In the genomic region with DNA sequence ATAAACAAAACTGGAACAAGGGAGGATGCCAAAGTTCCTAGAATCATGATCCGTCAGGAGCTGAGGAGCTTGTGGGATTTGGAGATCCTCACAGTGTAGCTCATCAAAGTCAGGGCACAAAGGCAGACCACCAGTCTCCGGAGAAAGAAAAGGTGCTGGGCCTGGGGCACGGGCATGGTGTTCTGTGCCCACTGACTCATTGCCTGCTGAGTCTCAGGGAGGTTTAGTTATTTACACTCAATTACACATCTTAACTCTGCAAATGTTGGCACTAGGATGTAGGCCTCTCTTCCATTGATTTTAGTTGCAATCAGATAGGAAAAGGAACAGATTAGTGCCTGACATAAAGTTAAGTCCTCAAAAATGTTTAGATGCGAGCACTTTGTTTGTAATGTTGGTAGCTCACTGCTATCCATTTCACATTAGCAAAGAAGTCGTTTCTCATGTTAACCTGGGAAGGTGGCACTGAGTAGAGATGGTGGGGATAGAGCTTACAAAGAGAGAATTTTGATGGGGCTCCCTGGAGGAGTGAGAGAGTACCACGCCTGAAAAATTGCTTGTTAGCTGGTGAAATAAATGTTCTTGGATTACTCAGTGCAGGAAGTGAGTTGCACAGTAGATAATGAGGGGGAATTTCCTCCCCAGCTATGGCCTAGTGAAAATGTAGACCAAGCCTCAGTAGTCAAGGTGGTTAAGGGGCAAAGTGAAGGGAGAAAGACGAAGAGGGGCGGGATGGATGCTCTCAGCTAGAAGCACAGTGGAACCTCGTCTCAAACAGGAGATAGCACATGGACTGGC, we compare ENCODE assay signal across 11 cellular contexts.
A peak's percentile ranks its signal among the peaks of the same experiment; 100 is the strongest.
DNase-seq lines count a peak whose midpoint lies in the region; FAIRE-seq and TF ChIP-seq lines count a peak whose summit lies in the region.
"Had no signal": no experiment of that assay in that cellular context is flagged by ENCODE, and none has a peak within 500 bp of the region (broad histone marks: within the 10 kb centered on the region; RNA-seq: fewer than 3 reads in every experiment).

No MANE protein-coding gene starts in this region.

- no peaks in the 10 kb centered on the region for H3K27me3 ChIP-seq in keratinocyte (ENCODE audit: control insufficient read depth, extremely low read depth, insufficient read depth, low read length)
- no peaks in the 10 kb centered on the region for H3K27me3 ChIP-seq in transverse colon
- no peaks in the 10 kb centered on the region for H3K27me3 ChIP-seq in CD8-positive, alpha-beta memory T cell (ENCODE audit: insufficient read depth, low read length, poor library complexity, severe bottlenecking)

- FAIRE-seq in keratinocyte (lab: Jason Lieb, UNC) = peak; percentile 87
- FAIRE-seq: colon had no signal

- TF ChIP-seq POLR2A in transverse colon (IDR thresholded peaks at IDR 0.05) = no peak

- peaks cover 25% of the 10 kb centered on the region for H3K4me1 Mint-ChIP-seq in activated naive CD4-positive, alpha-beta T cell treated with anti-CD3 and anti-CD28 coated beads for 36 hours (ENCODE audit: low read depth)
- H3K4me1 Mint-ChIP-seq in activated naive CD4-positive, alpha-beta T cell treated with anti-CD3 and anti-CD28 coated beads, Interleukin-2, amount 10 ng/mL, durations not matched to agents 7 days and 5 days = peaks cover 13% of the 10 kb centered on the region
- H3K4me1 Mint-ChIP-seq in CD8-positive, alpha-beta memory T cell = peaks cover 5 to 19% (median 11%) of the 10 kb centered on the region in 3 donors

- no peaks in the 10 kb centered on the region for H4K20me1 ChIP-seq in keratinocyte (ENCODE audit: control insufficient read depth, extremely low read depth, insufficient read depth, low read length)

- TF ChIP-seq CTCF in keratinocyte (optimal IDR thresholded peaks at IDR 0.05 in 1 of 3, IDR thresholded peaks at IDR 0.05 in 1 of 3, conservative IDR thresholded peaks at IDR 0.05 in 1 of 3; ENCODE audit: extremely low read depth in 1 of 3, insufficient read depth in 2 of 3, low read length in 3 of 3) (no peak), transverse colon (IDR thresholded peaks at IDR 0.05) (no peak)

- H3K27ac Mint-ChIP-seq in activated naive CD4-positive, alpha-beta T cell treated with anti-CD3 and anti-CD28 coated beads for 36 hours = peak overlapping the region; percentile 14
- no peak overlapping the region for H3K27ac Mint-ChIP-seq in activated naive CD4-positive, alpha-beta T cell treated with anti-CD3 and anti-CD28 coated beads, Interleukin-2, amount 10 ng/mL, durations not matched to agents 7 days and 5 days
- H3K27ac Mint-ChIP-seq in CD8-positive, alpha-beta memory T cell = no peak overlapping the region

- H3K4me1 ChIP-seq in keratinocyte (ENCODE audit: control insufficient read depth, extremely low read depth, insufficient read depth, low read length) (peaks cover 32% of the 10 kb centered on the region), transverse colon (peaks cover 4 to 17% (median 7%) of the 10 kb centered on the region in 4 donors)
- peaks cover 9% of the 10 kb centered on the region for H3K4me1 ChIP-seq in CD8-positive, alpha-beta memory T cell (ENCODE audit: insufficient read depth, low read length)

- POLR2A ChIA-PET in CD8-positive, alpha-beta memory T cell (lab: Charles Lee) = no interaction called here

- dilution Hi-C loops in keratinocyte (cut with MboI; ENCODE audit: extremely low pct_ligation_motif_present, low sequenced_read_pairs) = no loop called here

- H3K4me2 ChIP-seq in keratinocyte (ENCODE audit: control insufficient read depth, extremely low read depth, insufficient read depth, low read depth, low read length) = peak overlapping the region; percentile 13

- H3K36me3 ChIP-seq in keratinocyte (ENCODE audit: control insufficient read depth in 2 of 2, extremely low read depth in 1 of 2, insufficient read depth in 2 of 2, low read length in 2 of 2) (no peaks in the 10 kb centered on the region), transverse colon (no peaks in the 10 kb centered on the region)
- no peaks in the 10 kb centered on the region for H3K36me3 ChIP-seq in CD8-positive, alpha-beta memory T cell (ENCODE audit: insufficient read depth, low read length)

- H2AFZ ChIP-seq in keratinocyte (ENCODE audit: control insufficient read depth, low read length) = peak overlapping the region; percentile 62

- in situ Hi-C loops in transverse colon (cut with MboI; ENCODE audit: low pct_ligation_motif_present in 1 of 4, low pct_unique_long_range_greater_than_20kb in 1 of 4, low sequenced_read_pairs in 3 of 4) = no loop called here

- intact Hi-C loops in activated naive CD4-positive, alpha-beta T cell treated with anti-CD3 and anti-CD28 coated beads for 36 hours (cut with micrococcal nuclease) = loop anchor here (5.0 to 10.0 kb wide), 3 partner anchors 59 to 969 kb away; no protein-coding TSS in a partner anchor
- intact Hi-C loops in transverse colon (cut with DNase I; ENCODE audit: low total_unique reads) = no loop called here

- no peaks in the 10 kb centered on the region for H3K36me3 Mint-ChIP-seq in activated naive CD4-positive, alpha-beta T cell treated with anti-CD3 and anti-CD28 coated beads for 36 hours (ENCODE audit: low read depth)
- no peaks in the 10 kb centered on the region for H3K36me3 Mint-ChIP-seq in activated naive CD4-positive, alpha-beta T cell treated with anti-CD3 and anti-CD28 coated beads, Interleukin-2, amount 10 ng/mL, durations not matched to agents 7 days and 5 days
- H3K36me3 Mint-ChIP-seq in CD8-positive, alpha-beta memory T cell = no peaks in the 10 kb centered on the region

- no peaks in the 10 kb centered on the region for H3K9me1 ChIP-seq in keratinocyte (ENCODE audit: control insufficient read depth, extremely low read depth, insufficient read depth, low read length)

- H3K4me3 Mint-ChIP-seq in activated naive CD4-positive, alpha-beta T cell treated with anti-CD3 and anti-CD28 coated beads for 36 hours = no peak overlapping the region
- no peak overlapping the region for H3K4me3 Mint-ChIP-seq in activated naive CD4-positive, alpha-beta T cell treated with anti-CD3 and anti-CD28 coated beads, Interleukin-2, amount 10 ng/mL, durations not matched to agents 7 days and 5 days
- H3K4me3 Mint-ChIP-seq in CD8-positive, alpha-beta memory T cell = no peak overlapping the region

- no peaks in the 10 kb centered on the region for H3K79me2 ChIP-seq in keratinocyte (ENCODE audit: control insufficient read depth, insufficient read depth, low read length)

- CTCF ChIA-PET in activated naive CD4-positive, alpha-beta T cell treated with anti-CD3 and anti-CD28 coated beads for 36 hours (lab: Charles Lee) = interaction anchor here (2.8 kb wide), 1 partner anchor 60 kb away, joined by 13 read pairs; no protein-coding TSS in a partner anchor
- CTCF ChIA-PET in activated naive CD4-positive, alpha-beta T cell treated with anti-CD3 and anti-CD28 coated beads, Interleukin-2, amount 10 ng/mL, durations not matched to agents 7 days and 5 days (lab: Charles Lee) = interaction anchor here (1.7 kb wide), 1 partner anchor 11 kb away, joined by 8 read pairs; no protein-coding TSS in a partner anchor
- CTCF ChIA-PET in CD8-positive, alpha-beta memory T cell (lab: Charles Lee) = no interaction called here

- no peak overlapping the region for H3K9ac ChIP-seq in keratinocyte (ENCODE audit: control insufficient read depth, extremely low read depth, insufficient read depth, low read length)

- no peak overlapping the region for H3K27ac ChIP-seq in keratinocyte (ENCODE audit: control insufficient read depth, insufficient read depth, low read length)
- peak overlapping the region; percentile 34 to 71 (median 52) for H3K27ac ChIP-seq in transverse colon
- H3K27ac ChIP-seq in CD8-positive, alpha-beta memory T cell (ENCODE audit: low read depth, low read length) = no peak overlapping the region

- DNase-seq in activated naive CD4-positive, alpha-beta T cell treated with anti-CD3 and anti-CD28 coated beads for 36 hours = no peak
- DNase-seq in activated naive CD4-positive, alpha-beta T cell treated with anti-CD3 and anti-CD28 coated beads, Interleukin-2, amount 10 ng/mL, durations not matched to agents 7 days and 5 days = no peak
- peak; percentile 47 for DNase-seq in amniotic epithelial cell (ENCODE audit: low read depth)
- DNase-seq in keratinocyte (ENCODE audit: low read depth, low spot score) = no peak
- DNase-seq in transverse colon = no peak
- no peak for DNase-seq in stimulated activated CD4-positive, alpha-beta T cell treated with anti-CD3 and anti-CD28 coated beads, Interleukin-15, amount 100 ng/mL, for 24 hours
- no peak for DNase-seq in NCI-H2171 treated with DMSO at 0.1 percent for 48 hours (lab: John Stamatoyannopoulos, UW)
- DNase-seq in CD8-positive, alpha-beta memory T cell = no peak
- DNase-seq: activated CD8-positive, alpha-beta memory T cell treated with anti-CD3 and anti-CD28 coated beads, Interleukin-2, amount 50 U/mL, for 48 hours; stimulated activated CD4-positive, alpha-beta T cell treated with anti-CD3 and anti-CD28 coated beads, Interleukin-4, amount 100 ng/mL, for 24 hours had no signal

- no peaks in the 10 kb centered on the region for H3K9me3 Mint-ChIP-seq in activated naive CD4-positive, alpha-beta T cell treated with anti-CD3 and anti-CD28 coated beads for 36 hours
- no peaks in the 10 kb centered on the region for H3K9me3 Mint-ChIP-seq in activated naive CD4-positive, alpha-beta T cell treated with anti-CD3 and anti-CD28 coated beads, Interleukin-2, amount 10 ng/mL, durations not matched to agents 7 days and 5 days
- H3K9me3 Mint-ChIP-seq in CD8-positive, alpha-beta memory T cell = peaks cover 0 to 4% (median 0%) of the 10 kb centered on the region in 5 donors

- H3K9me3 ChIP-seq in keratinocyte (ENCODE audit: control insufficient read depth, low read depth, low read length) = no peaks in the 10 kb centered on the region
- no peaks in the 10 kb centered on the region for H3K9me3 ChIP-seq in transverse colon
- no peaks in the 10 kb centered on the region for H3K9me3 ChIP-seq in CD8-positive, alpha-beta memory T cell (ENCODE audit: low read length)

- no peaks in the 10 kb centered on the region for H3K27me3 Mint-ChIP-seq in activated naive CD4-positive, alpha-beta T cell treated with anti-CD3 and anti-CD28 coated beads for 36 hours (ENCODE audit: low read depth)
- no peaks in the 10 kb centered on the region for H3K27me3 Mint-ChIP-seq in activated naive CD4-positive, alpha-beta T cell treated with anti-CD3 and anti-CD28 coated beads, Interleukin-2, amount 10 ng/mL, durations not matched to agents 7 days and 5 days
- H3K27me3 Mint-ChIP-seq in CD8-positive, alpha-beta memory T cell = no peaks in the 10 kb centered on the region

- no peak for TF ChIP-seq EP300 in transverse colon (IDR thresholded peaks at IDR 0.05; ENCODE audit: low read depth)

- 81 to 84% methylated on average over 8 to 9 of the region's 9 CpGs for WGBS in transverse colon (ENCODE audit: low coverage in 1 of 2), 2 donors

- H3K4me3 ChIP-seq in keratinocyte (ENCODE audit: control insufficient read depth in 2 of 3, extremely low read depth in 1 of 3, insufficient read depth in 2 of 3, low read depth in 1 of 3, low read length in 3 of 3) (no peak overlapping the region), transverse colon (no peak overlapping the region)
- no peak overlapping the region for H3K4me3 ChIP-seq in CD8-positive, alpha-beta memory T cell (ENCODE audit: low read length)

Comparison
In these comparisons a context has a peak if more than half of its experiments do, and no peak if none do; other contexts are left out.
1. H3K27ac ChIP-seq: peak in transverse colon (4 of 4); none in keratinocyte (single experiment) and CD8-positive, alpha-beta memory T cell (single experiment).